Comparison of ENCODE assay signal across 2 cellular contexts in the genomic region with DNA sequence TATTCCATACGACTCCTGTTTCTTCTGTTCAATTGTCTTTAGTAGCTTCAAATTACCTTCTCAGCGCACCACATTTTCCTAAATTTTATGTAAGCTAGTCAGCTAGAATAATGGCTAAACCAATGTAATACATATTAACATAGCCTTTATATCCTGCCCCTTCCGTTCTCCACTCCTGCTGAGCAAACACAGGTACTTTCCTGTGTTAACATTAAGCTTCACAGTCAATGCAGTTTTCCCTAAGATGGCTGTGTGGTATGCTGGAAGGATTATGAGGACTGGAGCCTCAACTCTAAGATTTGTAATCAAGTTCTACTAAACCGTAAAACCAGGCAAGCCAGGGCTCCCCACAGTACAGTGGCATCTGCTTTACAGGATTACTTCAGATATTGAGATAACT.
TF ChIP-seq lines count a peak whose summit lies in the region.

No MANE protein-coding gene starts in this region.

TF ChIP-seq in GM23338, 12 proteins besides CTCF, POLR2A, EP300 and RAD21 (continued from another document and continues in another):
- TF ChIP-seq, protein P1, sequence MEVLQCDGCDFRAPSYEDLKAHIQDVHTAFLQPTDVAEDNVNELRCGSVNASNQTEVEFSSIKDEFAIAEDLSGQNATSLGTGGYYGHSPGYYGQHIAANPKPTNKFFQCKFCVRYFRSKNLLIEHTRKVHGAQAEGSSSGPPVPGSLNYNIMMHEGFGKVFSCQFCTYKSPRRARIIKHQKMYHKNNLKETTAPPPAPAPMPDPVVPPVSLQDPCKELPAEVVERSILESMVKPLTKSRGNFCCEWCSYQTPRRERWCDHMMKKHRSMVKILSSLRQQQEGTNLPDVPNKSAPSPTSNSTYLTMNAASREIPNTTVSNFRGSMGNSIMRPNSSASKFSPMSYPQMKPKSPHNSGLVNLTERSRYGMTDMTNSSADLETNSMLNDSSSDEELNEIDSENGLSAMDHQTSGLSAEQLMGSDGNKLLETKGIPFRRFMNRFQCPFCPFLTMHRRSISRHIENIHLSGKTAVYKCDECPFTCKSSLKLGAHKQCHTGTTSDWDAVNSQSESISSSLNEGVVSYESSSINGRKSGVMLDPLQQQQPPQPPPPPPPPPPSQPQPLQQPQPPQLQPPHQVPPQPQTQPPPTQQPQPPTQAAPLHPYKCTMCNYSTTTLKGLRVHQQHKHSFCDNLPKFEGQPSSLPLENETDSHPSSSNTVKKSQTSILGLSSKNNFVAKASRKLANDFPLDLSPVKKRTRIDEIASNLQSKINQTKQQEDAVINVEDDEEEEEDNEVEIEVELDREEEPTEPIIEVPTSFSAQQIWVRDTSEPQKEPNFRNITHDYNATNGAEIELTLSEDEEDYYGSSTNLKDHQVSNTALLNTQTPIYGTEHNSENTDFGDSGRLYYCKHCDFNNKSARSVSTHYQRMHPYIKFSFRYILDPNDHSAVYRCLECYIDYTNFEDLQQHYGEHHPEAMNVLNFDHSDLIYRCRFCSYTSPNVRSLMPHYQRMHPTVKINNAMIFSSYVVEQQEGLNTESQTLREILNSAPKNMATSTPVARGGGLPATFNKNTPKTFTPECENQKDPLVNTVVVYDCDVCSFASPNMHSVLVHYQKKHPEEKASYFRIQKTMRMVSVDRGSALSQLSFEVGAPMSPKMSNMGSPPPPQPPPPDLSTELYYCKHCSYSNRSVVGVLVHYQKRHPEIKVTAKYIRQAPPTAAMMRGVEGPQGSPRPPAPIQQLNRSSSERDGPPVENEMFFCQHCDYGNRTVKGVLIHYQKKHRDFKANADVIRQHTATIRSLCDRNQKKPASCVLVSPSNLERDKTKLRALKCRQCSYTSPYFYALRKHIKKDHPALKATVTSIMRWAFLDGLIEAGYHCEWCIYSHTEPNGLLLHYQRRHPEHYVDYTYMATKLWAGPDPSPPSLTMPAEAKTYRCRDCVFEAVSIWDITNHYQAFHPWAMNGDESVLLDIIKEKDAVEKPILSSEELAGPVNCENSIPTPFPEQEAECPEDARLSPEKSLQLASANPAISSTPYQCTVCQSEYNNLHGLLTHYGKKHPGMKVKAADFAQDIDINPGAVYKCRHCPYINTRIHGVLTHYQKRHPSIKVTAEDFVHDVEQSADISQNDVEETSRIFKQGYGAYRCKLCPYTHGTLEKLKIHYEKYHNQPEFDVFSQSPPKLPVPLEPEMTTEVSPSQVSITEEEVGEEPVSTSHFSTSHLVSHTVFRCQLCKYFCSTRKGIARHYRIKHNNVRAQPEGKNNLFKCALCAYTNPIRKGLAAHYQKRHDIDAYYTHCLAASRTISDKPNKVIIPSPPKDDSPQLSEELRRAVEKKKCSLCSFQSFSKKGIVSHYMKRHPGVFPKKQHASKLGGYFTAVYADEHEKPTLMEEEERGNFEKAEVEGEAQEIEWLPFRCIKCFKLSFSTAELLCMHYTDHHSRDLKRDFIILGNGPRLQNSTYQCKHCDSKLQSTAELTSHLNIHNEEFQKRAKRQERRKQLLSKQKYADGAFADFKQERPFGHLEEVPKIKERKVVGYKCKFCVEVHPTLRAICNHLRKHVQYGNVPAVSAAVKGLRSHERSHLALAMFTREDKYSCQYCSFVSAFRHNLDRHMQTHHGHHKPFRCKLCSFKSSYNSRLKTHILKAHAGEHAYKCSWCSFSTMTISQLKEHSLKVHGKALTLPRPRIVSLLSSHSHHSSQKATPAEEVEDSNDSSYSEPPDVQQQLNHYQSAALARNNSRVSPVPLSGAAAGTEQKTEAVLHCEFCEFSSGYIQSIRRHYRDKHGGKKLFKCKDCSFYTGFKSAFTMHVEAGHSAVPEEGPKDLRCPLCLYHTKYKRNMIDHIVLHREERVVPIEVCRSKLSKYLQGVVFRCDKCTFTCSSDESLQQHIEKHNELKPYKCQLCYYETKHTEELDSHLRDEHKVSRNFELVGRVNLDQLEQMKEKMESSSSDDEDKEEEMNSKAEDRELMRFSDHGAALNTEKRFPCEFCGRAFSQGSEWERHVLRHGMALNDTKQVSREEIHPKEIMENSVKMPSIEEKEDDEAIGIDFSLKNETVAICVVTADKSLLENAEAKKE (CRISPR knock-in tag; IDR thresholded peaks at IDR 0.05), result no peak
- no peak for TF ChIP-seq STAT1 (IDR thresholded peaks at IDR 0.05; ENCODE audit: unreplicated experiment)
- no peak for TF ChIP-seq ZNF331 (CRISPR knock-in tag; IDR thresholded peaks at IDR 0.05; ENCODE audit: low read depth)
- TF ChIP-seq ZNF114 (CRISPR knock-in tag; IDR thresholded peaks at IDR 0.05), result no peak
- TF ChIP-seq EZH2 (IDR thresholded peaks at IDR 0.05; ENCODE audit: low read depth, unreplicated experiment), result no peak
- TF ChIP-seq NANOG (IDR thresholded peaks at IDR 0.05; ENCODE audit: borderline replicate concordance), result no peak
- no peak for TF ChIP-seq EZH2phosphoT487 (IDR thresholded peaks at IDR 0.05; ENCODE audit: unreplicated experiment)
- TF ChIP-seq, protein P2, sequence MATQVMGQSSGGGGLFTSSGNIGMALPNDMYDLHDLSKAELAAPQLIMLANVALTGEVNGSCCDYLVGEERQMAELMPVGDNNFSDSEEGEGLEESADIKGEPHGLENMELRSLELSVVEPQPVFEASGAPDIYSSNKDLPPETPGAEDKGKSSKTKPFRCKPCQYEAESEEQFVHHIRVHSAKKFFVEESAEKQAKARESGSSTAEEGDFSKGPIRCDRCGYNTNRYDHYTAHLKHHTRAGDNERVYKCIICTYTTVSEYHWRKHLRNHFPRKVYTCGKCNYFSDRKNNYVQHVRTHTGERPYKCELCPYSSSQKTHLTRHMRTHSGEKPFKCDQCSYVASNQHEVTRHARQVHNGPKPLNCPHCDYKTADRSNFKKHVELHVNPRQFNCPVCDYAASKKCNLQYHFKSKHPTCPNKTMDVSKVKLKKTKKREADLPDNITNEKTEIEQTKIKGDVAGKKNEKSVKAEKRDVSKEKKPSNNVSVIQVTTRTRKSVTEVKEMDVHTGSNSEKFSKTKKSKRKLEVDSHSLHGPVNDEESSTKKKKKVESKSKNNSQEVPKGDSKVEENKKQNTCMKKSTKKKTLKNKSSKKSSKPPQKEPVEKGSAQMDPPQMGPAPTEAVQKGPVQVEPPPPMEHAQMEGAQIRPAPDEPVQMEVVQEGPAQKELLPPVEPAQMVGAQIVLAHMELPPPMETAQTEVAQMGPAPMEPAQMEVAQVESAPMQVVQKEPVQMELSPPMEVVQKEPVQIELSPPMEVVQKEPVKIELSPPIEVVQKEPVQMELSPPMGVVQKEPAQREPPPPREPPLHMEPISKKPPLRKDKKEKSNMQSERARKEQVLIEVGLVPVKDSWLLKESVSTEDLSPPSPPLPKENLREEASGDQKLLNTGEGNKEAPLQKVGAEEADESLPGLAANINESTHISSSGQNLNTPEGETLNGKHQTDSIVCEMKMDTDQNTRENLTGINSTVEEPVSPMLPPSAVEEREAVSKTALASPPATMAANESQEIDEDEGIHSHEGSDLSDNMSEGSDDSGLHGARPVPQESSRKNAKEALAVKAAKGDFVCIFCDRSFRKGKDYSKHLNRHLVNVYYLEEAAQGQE (IDR thresholded peaks at IDR 0.05; ENCODE audit: unreplicated experiment), result no peak
- no peak for TF ChIP-seq CREB1 (CRISPR knock-in tag; IDR thresholded peaks at IDR 0.05; ENCODE audit: low read depth)
- no peak for TF ChIP-seq JUNB (IDR thresholded peaks at IDR 0.05; ENCODE audit: unreplicated experiment)

TF ChIP-seq in IMR-90, 13 proteins besides CTCF, POLR2A, EP300 and RAD21 (continued from another document):
- TF ChIP-seq MXI1 (IDR thresholded peaks at IDR 0.05; ENCODE audit: borderline replicate concordance, low read depth, low read length) (no peak), BHLHE40 (IDR thresholded peaks at IDR 0.05; ENCODE audit: low read depth, low read length) (no peak), CEBPB (IDR thresholded peaks at IDR 0.05; ENCODE audit: low read depth, low read length) (no peak), NFE2L2 (IDR thresholded peaks at IDR 0.05; ENCODE audit: low read depth, low read length) (no peak), RFX5 (IDR thresholded peaks at IDR 0.05; ENCODE audit: low read depth, low read length) (no peak), FOS (IDR thresholded peaks at IDR 0.05; ENCODE audit: low read depth, low read length) (no peak)
- TF ChIP-seq, protein P3, sequence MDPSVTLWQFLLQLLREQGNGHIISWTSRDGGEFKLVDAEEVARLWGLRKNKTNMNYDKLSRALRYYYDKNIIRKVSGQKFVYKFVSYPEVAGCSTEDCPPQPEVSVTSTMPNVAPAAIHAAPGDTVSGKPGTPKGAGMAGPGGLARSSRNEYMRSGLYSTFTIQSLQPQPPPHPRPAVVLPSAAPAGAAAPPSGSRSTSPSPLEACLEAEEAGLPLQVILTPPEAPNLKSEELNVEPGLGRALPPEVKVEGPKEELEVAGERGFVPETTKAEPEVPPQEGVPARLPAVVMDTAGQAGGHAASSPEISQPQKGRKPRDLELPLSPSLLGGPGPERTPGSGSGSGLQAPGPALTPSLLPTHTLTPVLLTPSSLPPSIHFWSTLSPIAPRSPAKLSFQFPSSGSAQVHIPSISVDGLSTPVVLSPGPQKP (IDR thresholded peaks at IDR 0.05; ENCODE audit: borderline replicate concordance, low read depth, low read length), result no peak
TF ChIP-seq in IMR-90: peak in this region for 0.
